8 cellular contexts compared by ENCODE assay signal in genomic region chr17:7839199-7839889, GRCh38. TPM values are rescaled to one million over a fixed set of nuclear protein-coding genes. Genes with fewer than 3 reads are reported as not detected.
DNase-seq lines count a peak whose midpoint lies in the region; ATAC-seq, FAIRE-seq and TF ChIP-seq lines count a peak whose summit lies in the region.

No MANE protein-coding gene starts in this region.

- no peaks in the 10 kb centered on the region for H3K9me3 ChIP-seq in HepG2 (ENCODE audit: low read length)
- no peaks in the 10 kb centered on the region for H3K9me3 ChIP-seq in testis

- TF ChIP-seq POLR2A in HepG2 (IDR thresholded peaks at IDR 0.05; ENCODE audit: insufficient read depth in 1 of 2, low read depth in 2 of 2, low read length in 2 of 2), result no peak
- no peak for TF ChIP-seq POLR2A in testis (IDR thresholded peaks at IDR 0.05)

- H3K27me3 ChIP-seq in HepG2 (ENCODE audit: control insufficient read depth in 1 of 2, insufficient read depth in 2 of 2, low read length in 2 of 2), result peaks cover 0 to 3% of the 10 kb centered on the region in 2 experiments; a peak in 1 of 5 replicates
- H3K27me3 ChIP-seq in testis, result no peaks in the 10 kb centered on the region

- peaks cover 47% of the 10 kb centered on the region for H3K79me2 ChIP-seq in HepG2 (ENCODE audit: insufficient read depth, low read length)

- peak overlapping the region; percentile 85 for H3K27ac Mint-ChIP-seq in activated CD4-positive, alpha-beta memory T cell treated with anti-CD3 and anti-CD28 coated beads for 36 hours
- H3K27ac Mint-ChIP-seq in activated CD4-positive, alpha-beta memory T cell treated with anti-CD3 and anti-CD28 coated beads, Interleukin-2, amount 10 ng/mL, durations not matched to agents 7 days and 5 days, result no peak overlapping the region
- H3K27ac Mint-ChIP-seq in activated naive CD8-positive, alpha-beta T cell, result peak overlapping the region; percentile 99

- no peak for FAIRE-seq in HepG2 (lab: Jason Lieb, UNC)

- TF ChIP-seq EP300 in HepG2 (IDR thresholded peaks at IDR 0.05; ENCODE audit: low read depth in 2 of 2, low read length in 2 of 2) (no peak), HepG2 (CRISPR knock-in tag; IDR thresholded peaks at IDR 0.05; ENCODE audit: borderline replicate concordance) (no peak)

- intact Hi-C loops in activated CD4-positive, alpha-beta memory T cell treated with anti-CD3 and anti-CD28 coated beads for 36 hours (cut with micrococcal nuclease), result loop anchor here (5.0 to 10.0 kb wide), 2 partner anchors 257 to 345 kb away; partner anchors contain the start of gene MPDU1
- intact Hi-C loops in HepG2 (cut with micrococcal nuclease; ENCODE audit: unreplicated experiment), result no loop called here
- intact Hi-C loops in testis (cut with DNase I; ENCODE audit: low total_unique reads), result no loop called here
- intact Hi-C loops in posterior vena cava (cut with DNase I), result no loop called here

- peak overlapping the region; percentile 90 for H3K4me2 ChIP-seq in HepG2 (ENCODE audit: low read depth, low read length)

- peaks cover 4% of the 10 kb centered on the region for H3K36me3 Mint-ChIP-seq in activated CD4-positive, alpha-beta memory T cell treated with anti-CD3 and anti-CD28 coated beads for 36 hours
- peaks cover 15% of the 10 kb centered on the region for H3K36me3 Mint-ChIP-seq in activated CD4-positive, alpha-beta memory T cell treated with anti-CD3 and anti-CD28 coated beads, Interleukin-2, amount 10 ng/mL, durations not matched to agents 7 days and 5 days (ENCODE audit: low read depth)
- H3K36me3 Mint-ChIP-seq in activated naive CD8-positive, alpha-beta T cell, result peaks cover 6% of the 10 kb centered on the region

- no peak for TF ChIP-seq RAD21 in HepG2 (CRISPR knock-in tag; IDR thresholded peaks at IDR 0.05)

- no peak for DNase-seq in activated CD4-positive, alpha-beta memory T cell treated with anti-CD3 and anti-CD28 coated beads for 36 hours
- DNase-seq in activated CD4-positive, alpha-beta memory T cell treated with anti-CD3 and anti-CD28 coated beads, Interleukin-2, amount 10 ng/mL, durations not matched to agents 7 days and 5 days, result no peak
- DNase-seq in HepG2 (ENCODE audit: low spot score) (no peak), testis (no peak), posterior vena cava (ENCODE audit: low spot score) (no peak)
- DNase-seq in effector CD8-positive, alpha-beta T cell (lab: John Stamatoyannopoulos, UW), result no peak

- peak overlapping the region; percentile 64 for H3K27ac ChIP-seq in HepG2 (ENCODE audit: extremely low read length, insufficient read depth, low read length)
- H3K27ac ChIP-seq in testis, result peak overlapping the region; percentile 60 to 99

- H3K9me3 Mint-ChIP-seq in activated CD4-positive, alpha-beta memory T cell treated with anti-CD3 and anti-CD28 coated beads for 36 hours, result no peaks in the 10 kb centered on the region
- no peaks in the 10 kb centered on the region for H3K9me3 Mint-ChIP-seq in activated CD4-positive, alpha-beta memory T cell treated with anti-CD3 and anti-CD28 coated beads, Interleukin-2, amount 10 ng/mL, durations not matched to agents 7 days and 5 days
- H3K9me3 Mint-ChIP-seq in activated naive CD8-positive, alpha-beta T cell (ENCODE audit: low read depth), result no peaks in the 10 kb centered on the region

- H3K36me3 ChIP-seq in HepG2 (replicated peaks in 1 of 2; ENCODE audit: control insufficient read depth in 1 of 2, insufficient read depth in 2 of 2, low read length in 2 of 2), result 0 out of 5 replicates have a peak, but pooled peaks cover 0 to 5% of the 10 kb centered on the region in 2 experiments
- no peaks in the 10 kb centered on the region for H3K36me3 ChIP-seq in testis (ENCODE audit: low read depth, missing control alignments)

- peak overlapping the region; percentile 67 for H3K9ac ChIP-seq in HepG2 (ENCODE audit: insufficient read depth, low read depth, low read length)

- CTCF ChIA-PET in activated CD4-positive, alpha-beta memory T cell treated with anti-CD3 and anti-CD28 coated beads for 36 hours (lab: Charles Lee), result interaction anchor here (0.6 to 0.9 kb wide), 2 partner anchors 12 to 151 kb away, joined by 3 to 4 read pairs; no protein-coding TSS in a partner anchor
- CTCF ChIA-PET in activated CD4-positive, alpha-beta memory T cell treated with anti-CD3 and anti-CD28 coated beads, Interleukin-2, amount 10 ng/mL, durations not matched to agents 7 days and 5 days (lab: Charles Lee), result interaction anchor here (0.8 to 3.2 kb wide), 3 partner anchors 12 to 18 kb away, joined by 3 to 14 read pairs (median 3); partner anchors contain the start of gene NAA38
- CTCF ChIA-PET in HepG2 (lab: Yijun Ruan, JAX; ENCODE audit: low intra/inter-chr PET ratio, low total read pairs), result no interaction called here

- 49% methylated on average over 2 of the region's 6 CpGs for whole genome bisulfite sequencing in HepG2 (ENCODE audit: low lambda C conversion rate)
- WGBS in testis, 2 donors, result 49 to 74% methylated on average over 6 of the region's 6 CpGs

- H3K27me3 Mint-ChIP-seq in activated CD4-positive, alpha-beta memory T cell treated with anti-CD3 and anti-CD28 coated beads for 36 hours, result no peaks in the 10 kb centered on the region
- no peaks in the 10 kb centered on the region for H3K27me3 Mint-ChIP-seq in activated CD4-positive, alpha-beta memory T cell treated with anti-CD3 and anti-CD28 coated beads, Interleukin-2, amount 10 ng/mL, durations not matched to agents 7 days and 5 days
- no peaks in the 10 kb centered on the region for H3K27me3 Mint-ChIP-seq in activated naive CD8-positive, alpha-beta T cell

- peak overlapping the region; percentile 28 for H3K4me3 Mint-ChIP-seq in activated CD4-positive, alpha-beta memory T cell treated with anti-CD3 and anti-CD28 coated beads for 36 hours
- no peak overlapping the region for H3K4me3 Mint-ChIP-seq in activated CD4-positive, alpha-beta memory T cell treated with anti-CD3 and anti-CD28 coated beads, Interleukin-2, amount 10 ng/mL, durations not matched to agents 7 days and 5 days
- peak overlapping the region; percentile 84 for H3K4me3 Mint-ChIP-seq in activated naive CD8-positive, alpha-beta T cell

- H3K4me1 ChIP-seq in HepG2 (ENCODE audit: insufficient read depth, low read length) (peaks cover 40% of the 10 kb centered on the region), testis (peaks cover 46% of the 10 kb centered on the region)

- H3K4me1 Mint-ChIP-seq in activated CD4-positive, alpha-beta memory T cell treated with anti-CD3 and anti-CD28 coated beads for 36 hours (ENCODE audit: low read depth), result peaks cover 50% of the 10 kb centered on the region
- H3K4me1 Mint-ChIP-seq in activated CD4-positive, alpha-beta memory T cell treated with anti-CD3 and anti-CD28 coated beads, Interleukin-2, amount 10 ng/mL, durations not matched to agents 7 days and 5 days, result peaks cover 56% of the 10 kb centered on the region
- H3K4me1 Mint-ChIP-seq in activated naive CD8-positive, alpha-beta T cell (ENCODE audit: low read depth), result peaks cover 48% of the 10 kb centered on the region

- TF ChIP-seq CTCF in HepG2 (CRISPR knock-in tag; IDR thresholded peaks at IDR 0.05) (no peak), testis (IDR thresholded peaks at IDR 0.05) (no peak)

- no peak for ATAC-seq in HepG2
- ATAC-seq in GM19395 (IDR thresholded peaks at IDR 0.05; ENCODE audit: unreplicated experiment), result no peak

- H3K4me3 ChIP-seq in HepG2 (replicated peaks in 1 of 3; ENCODE audit: insufficient read depth in 1 of 3, low read depth in 2 of 3, low read length in 3 of 3), result peak overlapping the region in 2 of 3 experiments; percentile 43 to 59; a peak in 2 of 6 replicates
- no peak overlapping the region for H3K4me3 ChIP-seq in testis

- POLR2A ChIA-PET in activated CD4-positive, alpha-beta memory T cell treated with anti-CD3 and anti-CD28 coated beads for 36 hours (lab: Charles Lee), result interaction anchor here (1.3 kb wide), 1 partner anchor 18 kb away, joined by 4 read pairs; the partner anchor contains the start of gene NAA38
- POLR2A ChIA-PET in activated CD4-positive, alpha-beta memory T cell treated with anti-CD3 and anti-CD28 coated beads, Interleukin-2, amount 10 ng/mL, durations not matched to agents 7 days and 5 days (lab: Charles Lee), result interaction anchor here (6.4 kb wide), 1 partner anchor 11 kb away, joined by 30 read pairs; no protein-coding TSS in a partner anchor
- POLR2A ChIA-PET in HepG2 (lab: Yijun Ruan, JAX), result interaction anchor here (1.1 to 8.1 kb wide), 2 partner anchors 17 to 353 kb away, joined by 3 to 104 read pairs; partner anchors contain the start of genes CYB5D1, NAA38 and TMEM88

- H2AFZ ChIP-seq in HepG2 (ENCODE audit: low read length), result no peak overlapping the region

- in situ Hi-C loops in HepG2 (cut with HindIII; ENCODE audit: extremely low pct_ligation_motif_present, low pct_unique_long_range_greater_than_20kb), result no loop called here

- no TSS peak for BruUV-seq in HepG2 (replicated peaks; lab: Mats Ljungman, UMichigan)

- peaks cover 12% of the 10 kb centered on the region; the same call in 1 of the 2 replicates for H4K20me1 ChIP-seq in HepG2 (ENCODE audit: insufficient read depth, low read length)

RNA-seq across cellular contexts. Expression of gene KDM6B, which starts 5.3 kb away (rescaled TPM):
- total RNA-seq in activated CD4-positive, alpha-beta memory T cell treated with anti-CD3 and anti-CD28 coated beads for 36 hours, result 10 to 100 TPM; 44.1 to 49.6 TPM
- 10 to 100 TPM; 20.9 to 23.7 TPM for total RNA-seq in activated CD4-positive, alpha-beta memory T cell treated with anti-CD3 and anti-CD28 coated beads, Interleukin-2, amount 10 ng/mL, durations not matched to agents 7 days and 5 days
- total RNA-seq in HepG2 (2016; rRNA removed; fragmentation: Illumina TruSeq; extraction: Trizol), result 2.1 and 2.2 TPM in 2 replicates
- 0.30 and 1.9 TPM in 2 replicates for total RNA-seq in HepG2 (2016; cell fraction: cytosol; rRNA removed; fragmentation: Illumina TruSeq; extraction: Trizol; ENCODE audit: low read depth)
- total RNA-seq in HepG2 (2016; cell fraction: insoluble cytoplasmic fraction; rRNA removed; fragmentation: Illumina TruSeq; extraction: Trizol), result 1.3 and 1.6 TPM in 2 replicates
- total RNA-seq in HepG2 (2016; cell fraction: membrane; rRNA removed; fragmentation: Illumina TruSeq; extraction: Trizol), result 1.7 and 3.1 TPM in 2 replicates
- total RNA-seq in HepG2 (2016; cell fraction: nucleus; rRNA removed; fragmentation: Illumina TruSeq; extraction: Trizol), result 5.8 and 6.2 TPM in 2 replicates
- polyA plus RNA-seq in HepG2 (2011; rRNA removed), result 1.3 and 1.9 TPM in 2 replicates
- polyA plus RNA-seq in HepG2 (2011; cell fraction: cytosol; rRNA removed), result 0.42 and 0.82 TPM in 2 replicates
- 18.1 and 23.2 TPM in 2 replicates for polyA plus RNA-seq in HepG2 (2011; cell fraction: nucleus; rRNA removed)
- polyA plus RNA-seq in HepG2 (2012), result 8.4 and 13.6 TPM in 2 replicates
- polyA plus RNA-seq in HepG2 (2016; cell fraction: cytosol; fragmentation: Illumina TruSeq; extraction: Trizol; ENCODE audit: low read depth), result 0.37 and 0.83 TPM in 2 replicates
- polyA plus RNA-seq in HepG2 (2016; cell fraction: insoluble cytoplasmic fraction; fragmentation: Illumina TruSeq; extraction: Trizol; ENCODE audit: low read depth), result 2.4 and 4.0 TPM in 2 replicates
- polyA plus RNA-seq in HepG2 (2016; cell fraction: membrane; fragmentation: Illumina TruSeq; extraction: Trizol; ENCODE audit: low read depth), result 0.80 and 1.7 TPM in 2 replicates
- polyA plus RNA-seq in HepG2 (2016; cell fraction: nucleus; fragmentation: Illumina TruSeq; extraction: Trizol; ENCODE audit: insufficient read depth, low read depth), result 21.8 and 22.9 TPM in 2 replicates
- polyA minus RNA-seq in HepG2 (2011; rRNA and poly(A)+ RNA removed; ENCODE audit: low replicate concordance), result 3.6 and 8.2 TPM in 2 replicates
- 2.2 and 3.8 TPM in 2 replicates for polyA minus RNA-seq in HepG2 (2011; cell fraction: cytosol; rRNA and poly(A)+ RNA removed)
- 18.7 and 21.1 TPM in 2 replicates for polyA minus RNA-seq in HepG2 (2011; cell fraction: nucleus; rRNA and poly(A)+ RNA removed)
- 10 to 100 TPM; 38.0 to 41.8 TPM for total RNA-seq in testis
- polyA plus RNA-seq in testis (ENCODE audit: insufficient read depth, low read depth, low replicate concordance), result 27.8 TPM
- total RNA-seq in posterior vena cava, result 10 to 100 TPM; 21.0 to 29.0 TPM

RNA-seq across cellular contexts. Expression of gene TMEM88, which starts 15.5 kb away (rescaled TPM):
- 1 to 10 TPM; 2.2 to 2.4 TPM for total RNA-seq in activated CD4-positive, alpha-beta memory T cell treated with anti-CD3 and anti-CD28 coated beads for 36 hours
- total RNA-seq in activated CD4-positive, alpha-beta memory T cell treated with anti-CD3 and anti-CD28 coated beads, Interleukin-2, amount 10 ng/mL, durations not matched to agents 7 days and 5 days, result 1 to 10 TPM in 1 of 2 experiments, under 1 TPM in 1; 0.78 to 1.5 TPM
- total RNA-seq in HepG2 (2016; rRNA removed; fragmentation: Illumina TruSeq; extraction: Trizol), result 0.31 TPM in 1 of 2 replicates, not detected in the other
- total RNA-seq in HepG2 (2016; cell fraction: cytosol; rRNA removed; fragmentation: Illumina TruSeq; extraction: Trizol; ENCODE audit: low read depth), result not detected in 2 replicates
- total RNA-seq in HepG2 (2016; cell fraction: insoluble cytoplasmic fraction; rRNA removed; fragmentation: Illumina TruSeq; extraction: Trizol), result 0.19 TPM in 1 of 2 replicates, not detected in the other
- total RNA-seq in HepG2 (2016; cell fraction: membrane; rRNA removed; fragmentation: Illumina TruSeq; extraction: Trizol), result not detected in 2 replicates
- 1.1 TPM in 1 of 2 replicates, not detected in the other for total RNA-seq in HepG2 (2016; cell fraction: nucleus; rRNA removed; fragmentation: Illumina TruSeq; extraction: Trizol)
- polyA plus RNA-seq in HepG2 (2011; rRNA removed), result 0.66 and 0.84 TPM in 2 replicates
- polyA plus RNA-seq in HepG2 (2011; cell fraction: cytosol; rRNA removed), result 0.08 and 0.43 TPM in 2 replicates
- polyA plus RNA-seq in HepG2 (2011; cell fraction: nucleus; rRNA removed), result 7.3 and 9.6 TPM in 2 replicates
- 0.51 and 1.9 TPM in 2 replicates for polyA plus RNA-seq in HepG2 (2012)
- polyA plus RNA-seq in HepG2 (2016; cell fraction: cytosol; fragmentation: Illumina TruSeq; extraction: Trizol; ENCODE audit: low read depth), result 0.26 and 0.33 TPM in 2 replicates
- 0.28 and 0.30 TPM in 2 replicates for polyA plus RNA-seq in HepG2 (2016; cell fraction: insoluble cytoplasmic fraction; fragmentation: Illumina TruSeq; extraction: Trizol; ENCODE audit: low read depth)
- 0.23 and 0.27 TPM in 2 replicates for polyA plus RNA-seq in HepG2 (2016; cell fraction: membrane; fragmentation: Illumina TruSeq; extraction: Trizol; ENCODE audit: low read depth)
- 4.6 and 6.5 TPM in 2 replicates for polyA plus RNA-seq in HepG2 (2016; cell fraction: nucleus; fragmentation: Illumina TruSeq; extraction: Trizol; ENCODE audit: insufficient read depth, low read depth)
- 0.36 TPM in 1 of 2 replicates, not detected in the other for polyA minus RNA-seq in HepG2 (2011; rRNA and poly(A)+ RNA removed; ENCODE audit: low replicate concordance)
- polyA minus RNA-seq in HepG2 (2011; cell fraction: cytosol; rRNA and poly(A)+ RNA removed), result not detected in 2 replicates
- polyA minus RNA-seq in HepG2 (2011; cell fraction: nucleus; rRNA and poly(A)+ RNA removed), result 1.3 and 2.7 TPM in 2 replicates
- 1 to 10 TPM; 4.6 to 7.4 TPM for total RNA-seq in testis
- 6.8 TPM for polyA plus RNA-seq in testis (ENCODE audit: insufficient read depth, low read depth, low replicate concordance)
- 10 to 100 TPM; 17.5 to 26.1 TPM for total RNA-seq in posterior vena cava

RNA-seq across cellular contexts. Expression of gene NAA38, which starts 18.0 kb away (rescaled TPM):
- 10 to 100 TPM; 68.2 to 74.7 TPM for total RNA-seq in activated CD4-positive, alpha-beta memory T cell treated with anti-CD3 and anti-CD28 coated beads for 36 hours
- total RNA-seq in activated CD4-positive, alpha-beta memory T cell treated with anti-CD3 and anti-CD28 coated beads, Interleukin-2, amount 10 ng/mL, durations not matched to agents 7 days and 5 days, result 10 to 100 TPM; 69.8 to 76.9 TPM
- total RNA-seq in HepG2 (2016; rRNA removed; fragmentation: Illumina TruSeq; extraction: Trizol) (91.6 and 105 TPM in 2 replicates), testis (10 to 100 TPM; 72.3 to 83.1 TPM), posterior vena cava (10 to 100 TPM; 65.2 to 79.7 TPM)
- total RNA-seq in HepG2 (2016; cell fraction: cytosol; rRNA removed; fragmentation: Illumina TruSeq; extraction: Trizol; ENCODE audit: low read depth), result 62.3 and 74.3 TPM in 2 replicates
- 94.6 and 120 TPM in 2 replicates for total RNA-seq in HepG2 (2016; cell fraction: insoluble cytoplasmic fraction; rRNA removed; fragmentation: Illumina TruSeq; extraction: Trizol)
- 54.2 and 67.7 TPM in 2 replicates for total RNA-seq in HepG2 (2016; cell fraction: membrane; rRNA removed; fragmentation: Illumina TruSeq; extraction: Trizol)
- 37.3 and 42.0 TPM in 2 replicates for total RNA-seq in HepG2 (2016; cell fraction: nucleus; rRNA removed; fragmentation: Illumina TruSeq; extraction: Trizol)
- polyA plus RNA-seq in HepG2 (2011; rRNA removed) (43.9 and 46.9 TPM in 2 replicates), testis (ENCODE audit: insufficient read depth, low read depth, low replicate concordance) (102 TPM)
- 35.2 and 66.3 TPM in 2 replicates for polyA plus RNA-seq in HepG2 (2011; cell fraction: cytosol; rRNA removed)
- 36.8 and 49.2 TPM in 2 replicates for polyA plus RNA-seq in HepG2 (2011; cell fraction: nucleus; rRNA removed)
- polyA plus RNA-seq in HepG2 (2012), result 19.2 and 22.5 TPM in 2 replicates
- polyA plus RNA-seq in HepG2 (2016; cell fraction: cytosol; fragmentation: Illumina TruSeq; extraction: Trizol; ENCODE audit: low read depth), result 53.8 and 75.0 TPM in 2 replicates
- 69.5 and 79.8 TPM in 2 replicates for polyA plus RNA-seq in HepG2 (2016; cell fraction: insoluble cytoplasmic fraction; fragmentation: Illumina TruSeq; extraction: Trizol; ENCODE audit: low read depth)
- 39.8 and 49.0 TPM in 2 replicates for polyA plus RNA-seq in HepG2 (2016; cell fraction: membrane; fragmentation: Illumina TruSeq; extraction: Trizol; ENCODE audit: low read depth)
- 46.6 and 50.5 TPM in 2 replicates for polyA plus RNA-seq in HepG2 (2016; cell fraction: nucleus; fragmentation: Illumina TruSeq; extraction: Trizol; ENCODE audit: insufficient read depth, low read depth)
- 21.5 and 58.0 TPM in 2 replicates for polyA minus RNA-seq in HepG2 (2011; rRNA and poly(A)+ RNA removed; ENCODE audit: low replicate concordance)
- polyA minus RNA-seq in HepG2 (2011; cell fraction: cytosol; rRNA and poly(A)+ RNA removed), result 35.5 and 51.8 TPM in 2 replicates
- polyA minus RNA-seq in HepG2 (2011; cell fraction: nucleus; rRNA and poly(A)+ RNA removed), result 13.3 and 23.4 TPM in 2 replicates

RNA-seq across cellular contexts. Expression of gene CYB5D1, which starts 18.5 kb away (rescaled TPM):
- 1 to 10 TPM; 6.0 to 6.9 TPM for total RNA-seq in activated CD4-positive, alpha-beta memory T cell treated with anti-CD3 and anti-CD28 coated beads for 36 hours
- 1 to 10 TPM; 5.3 to 7.5 TPM for total RNA-seq in activated CD4-positive, alpha-beta memory T cell treated with anti-CD3 and anti-CD28 coated beads, Interleukin-2, amount 10 ng/mL, durations not matched to agents 7 days and 5 days
- total RNA-seq in HepG2 (2016; rRNA removed; fragmentation: Illumina TruSeq; extraction: Trizol), result 17.0 and 21.4 TPM in 2 replicates
- 1.1 TPM in 2 replicates for total RNA-seq in HepG2 (2016; cell fraction: cytosol; rRNA removed; fragmentation: Illumina TruSeq; extraction: Trizol; ENCODE audit: low read depth)
- 16.9 and 20.4 TPM in 2 replicates for total RNA-seq in HepG2 (2016; cell fraction: insoluble cytoplasmic fraction; rRNA removed; fragmentation: Illumina TruSeq; extraction: Trizol)
- 9.5 and 12.3 TPM in 2 replicates for total RNA-seq in HepG2 (2016; cell fraction: membrane; rRNA removed; fragmentation: Illumina TruSeq; extraction: Trizol)
- total RNA-seq in HepG2 (2016; cell fraction: nucleus; rRNA removed; fragmentation: Illumina TruSeq; extraction: Trizol), result 9.1 and 10.0 TPM in 2 replicates
- 7.9 and 8.9 TPM in 2 replicates for polyA plus RNA-seq in HepG2 (2011; rRNA removed)
- polyA plus RNA-seq in HepG2 (2011; cell fraction: cytosol; rRNA removed), result 7.7 and 8.1 TPM in 2 replicates
- polyA plus RNA-seq in HepG2 (2011; cell fraction: nucleus; rRNA removed), result 7.1 and 7.3 TPM in 2 replicates
- 5.1 and 7.4 TPM in 2 replicates for polyA plus RNA-seq in HepG2 (2012)
- 1.4 and 1.9 TPM in 2 replicates for polyA plus RNA-seq in HepG2 (2016; cell fraction: cytosol; fragmentation: Illumina TruSeq; extraction: Trizol; ENCODE audit: low read depth)
- polyA plus RNA-seq in HepG2 (2016; cell fraction: insoluble cytoplasmic fraction; fragmentation: Illumina TruSeq; extraction: Trizol; ENCODE audit: low read depth), result 20.6 and 21.0 TPM in 2 replicates
- 6.2 and 7.1 TPM in 2 replicates for polyA plus RNA-seq in HepG2 (2016; cell fraction: membrane; fragmentation: Illumina TruSeq; extraction: Trizol; ENCODE audit: low read depth)
- polyA plus RNA-seq in HepG2 (2016; cell fraction: nucleus; fragmentation: Illumina TruSeq; extraction: Trizol; ENCODE audit: insufficient read depth, low read depth), result 14.1 and 14.8 TPM in 2 replicates
- polyA minus RNA-seq in HepG2 (2011; rRNA and poly(A)+ RNA removed; ENCODE audit: low replicate concordance), result 9.3 and 30.2 TPM in 2 replicates
- polyA minus RNA-seq in HepG2 (2011; cell fraction: cytosol; rRNA and poly(A)+ RNA removed), result 4.3 and 5.6 TPM in 2 replicates
- polyA minus RNA-seq in HepG2 (2011; cell fraction: nucleus; rRNA and poly(A)+ RNA removed), result 4.2 and 6.0 TPM in 2 replicates
- 10 to 100 TPM in 1 of 2 donors, 1 to 10 TPM in 1; 9.9 to 10.1 TPM for total RNA-seq in testis
- polyA plus RNA-seq in testis (ENCODE audit: insufficient read depth, low read depth, low replicate concordance), result 12.8 TPM
- total RNA-seq in posterior vena cava, result 1 to 10 TPM; 8.9 TPM

RNA-seq across cellular contexts. Expression of gene CHD3, which starts 49.2 kb away (rescaled TPM):
- total RNA-seq in activated CD4-positive, alpha-beta memory T cell treated with anti-CD3 and anti-CD28 coated beads for 36 hours, result 100 to 1,000 TPM; 120 to 133 TPM
- 100 to 1,000 TPM; 127 to 131 TPM for total RNA-seq in activated CD4-positive, alpha-beta memory T cell treated with anti-CD3 and anti-CD28 coated beads, Interleukin-2, amount 10 ng/mL, durations not matched to agents 7 days and 5 days
- total RNA-seq in HepG2 (2016; rRNA removed; fragmentation: Illumina TruSeq; extraction: Trizol), result 3.3 and 3.7 TPM in 2 replicates
- 0.20 and 0.53 TPM in 2 replicates for total RNA-seq in HepG2 (2016; cell fraction: cytosol; rRNA removed; fragmentation: Illumina TruSeq; extraction: Trizol; ENCODE audit: low read depth)
- 1.6 and 3.6 TPM in 2 replicates for total RNA-seq in HepG2 (2016; cell fraction: insoluble cytoplasmic fraction; rRNA removed; fragmentation: Illumina TruSeq; extraction: Trizol)
- total RNA-seq in HepG2 (2016; cell fraction: membrane; rRNA removed; fragmentation: Illumina TruSeq; extraction: Trizol), result 1.1 and 3.2 TPM in 2 replicates
- total RNA-seq in HepG2 (2016; cell fraction: nucleus; rRNA removed; fragmentation: Illumina TruSeq; extraction: Trizol), result 4.7 and 9.3 TPM in 2 replicates
- polyA plus RNA-seq in HepG2 (2011; rRNA removed), result 2.7 and 3.3 TPM in 2 replicates
- 1.8 and 1.9 TPM in 2 replicates for polyA plus RNA-seq in HepG2 (2011; cell fraction: cytosol; rRNA removed)
- 21.5 and 21.6 TPM in 2 replicates for polyA plus RNA-seq in HepG2 (2011; cell fraction: nucleus; rRNA removed)
- 6.4 and 10.0 TPM in 2 replicates for polyA plus RNA-seq in HepG2 (2012)
- polyA plus RNA-seq in HepG2 (2016; cell fraction: cytosol; fragmentation: Illumina TruSeq; extraction: Trizol; ENCODE audit: low read depth), result 0.57 and 0.75 TPM in 2 replicates
- 1.8 and 5.2 TPM in 2 replicates for polyA plus RNA-seq in HepG2 (2016; cell fraction: insoluble cytoplasmic fraction; fragmentation: Illumina TruSeq; extraction: Trizol; ENCODE audit: low read depth)
- 1.1 and 1.3 TPM in 2 replicates for polyA plus RNA-seq in HepG2 (2016; cell fraction: membrane; fragmentation: Illumina TruSeq; extraction: Trizol; ENCODE audit: low read depth)
- polyA plus RNA-seq in HepG2 (2016; cell fraction: nucleus; fragmentation: Illumina TruSeq; extraction: Trizol; ENCODE audit: insufficient read depth, low read depth), result 15.5 and 16.4 TPM in 2 replicates
- 8.0 and 73.1 TPM in 2 replicates for polyA minus RNA-seq in HepG2 (2011; rRNA and poly(A)+ RNA removed; ENCODE audit: low replicate concordance)
- 3.3 and 3.9 TPM in 2 replicates for polyA minus RNA-seq in HepG2 (2011; cell fraction: cytosol; rRNA and poly(A)+ RNA removed)
- polyA minus RNA-seq in HepG2 (2011; cell fraction: nucleus; rRNA and poly(A)+ RNA removed), result 9.1 and 12.4 TPM in 2 replicates
- total RNA-seq in testis, result 100 to 1,000 TPM; 111 to 123 TPM
- polyA plus RNA-seq in testis (ENCODE audit: insufficient read depth, low read depth, low replicate concordance), result 62.3 TPM
- 100 to 1,000 TPM in 1 of 2 donors, 10 to 100 TPM in 1; 67.4 to 105 TPM for total RNA-seq in posterior vena cava

Comparison
In these comparisons a context has a peak if more than half of its experiments do, and no peak if none do; other contexts are left out.
1. H3K4me3 ChIP-seq: peak in HepG2 (2 of 3); none in testis (0 of 2).